Comparison of ENCODE assay signal across 12 cellular contexts in genomic region chr9:6272229-6272597, GRCh38. TPM values are rescaled to one million over a fixed set of nuclear protein-coding genes. Genes with fewer than 3 reads are reported as not detected.
A peak's percentile ranks its signal among the peaks of the same experiment; 100 is the strongest.
DNase-seq lines count a peak whose midpoint lies in the region; ATAC-seq and TF ChIP-seq lines count a peak whose summit lies in the region.
"Had no signal": no experiment of that assay in that cellular context is flagged by ENCODE, and none has a peak within 500 bp of the region (broad histone marks: within the 10 kb centered on the region; RNA-seq: fewer than 3 reads in every experiment).

No MANE protein-coding gene starts in this region.

- peak overlapping the region; percentile 4 for H3K4me2 ChIP-seq in mammary epithelial cell (ENCODE audit: insufficient read depth, low read depth, low read length)

- BruUV-seq in mammary epithelial cell (replicated peaks; lab: Mats Ljungman, UMichigan): no TSS peak

- in situ Hi-C loops in mammary epithelial cell (cut with MboI; ENCODE audit: low sequenced_read_pairs in 2 of 2): no loop called here

- no peak overlapping the region for H3K4me3 ChIP-seq in mammary epithelial cell (replicated peaks in 1 of 3; ENCODE audit: insufficient read depth in 1 of 3, low read depth in 2 of 3, low read length in 3 of 3)
- H3K4me3 ChIP-seq in skeletal muscle cell (ENCODE audit: low read depth, low read length): no peak overlapping the region

- H3K9me3 ChIP-seq in mammary epithelial cell (replicated peaks; ENCODE audit: insufficient read depth, low read length): no peaks in the 10 kb centered on the region

- no peak overlapping the region for H3K9ac ChIP-seq in mammary epithelial cell (ENCODE audit: insufficient read depth, low read length)

- H4K20me1 ChIP-seq in mammary epithelial cell (ENCODE audit: insufficient read depth, low read length): no peaks in the 10 kb centered on the region

- H2AFZ ChIP-seq in mammary epithelial cell (ENCODE audit: low read depth, low read length): no peak overlapping the region

- TF ChIP-seq CTCF in mammary epithelial cell (conservative IDR thresholded peaks at IDR 0.05 in 1 of 2, IDR thresholded peaks at IDR 0.05 in 1 of 2; ENCODE audit: extremely low read depth in 1 of 2, insufficient read depth in 1 of 2, low read depth in 1 of 2, low read length in 2 of 2): no peak

- H3K27me3 ChIP-seq in mammary epithelial cell (ENCODE audit: insufficient read depth, low read length): no peaks in the 10 kb centered on the region

- intact Hi-C loops in mammary epithelial cell (cut with micrococcal nuclease): no loop called here

- no peaks in the 10 kb centered on the region for H3K79me2 ChIP-seq in mammary epithelial cell (ENCODE audit: insufficient read depth, low read length)

- peak overlapping the region; percentile 21 for H3K27ac ChIP-seq in mammary epithelial cell (ENCODE audit: insufficient read depth, low read depth, low read length)

- DNase-seq in ELR (ENCODE audit: low read depth) (peak; percentile 23), mammary epithelial cell (peak; percentile 87), hepatic stellate cell (ENCODE audit: low spot score) (peak; percentile 50), skeletal muscle cell (ENCODE audit: low read depth) (peak; percentile 83), NCI-H187 treated with DMSO at 0.1 percent for 48 hours (lab: John Stamatoyannopoulos, UW) (no peak), T-helper 2 cell (no peak)
- no peak for DNase-seq in stimulated activated CD4-positive, alpha-beta T cell treated with anti-CD3 and anti-CD28 coated beads, Interleukin-4, amount 100 ng/mL, for 4 hours
- DNase-seq: caudate nucleus, NCI-H524 treated with DMSO at 0.1 percent for 48 hours, T-helper 17 cell had no signal

- H3K36me3 ChIP-seq in mammary epithelial cell (ENCODE audit: insufficient read depth, low read length): no peaks in the 10 kb centered on the region

- H3K4me1 ChIP-seq in mammary epithelial cell (ENCODE audit: insufficient read depth, low read length): peaks cover 15% of the 10 kb centered on the region

- CTCF ChIA-PET in mammary epithelial cell (lab: Charles Lee; ENCODE audit: low non-redundant PET): interaction anchor here (0.5 kb wide), 1 partner anchor 34 kb away, joined by 4 read pairs; no protein-coding TSS in a partner anchor

- ATAC-seq in HG02938 (IDR thresholded peaks at IDR 0.05; ENCODE audit: unreplicated experiment): no peak
- ATAC-seq: T-helper 17 cell had no signal

- dilution Hi-C loops in mammary epithelial cell (cut with HindIII; ENCODE audit: low sequenced_read_pairs): no loop called here

RNA-seq across cellular contexts. Expression of gene TPD52L3, which starts 56.0 kb away (rescaled TPM):
- not detected for total RNA-seq in mammary epithelial cell
- polyA plus RNA-seq in mammary epithelial cell: not detected
- not detected for polyA minus RNA-seq in mammary epithelial cell
- total RNA-seq: osteocyte, T-helper 17 cell had no signal

RNA-seq across cellular contexts. Expression of gene IL33, which starts 56.6 kb away (rescaled TPM):
- total RNA-seq in mammary epithelial cell: under 1 TPM; 0.50 to 0.94 TPM
- polyA plus RNA-seq in mammary epithelial cell: 2.0 TPM
- not detected for polyA minus RNA-seq in mammary epithelial cell
- total RNA-seq: osteocyte, T-helper 17 cell had no signal

Comparison
In these comparisons a context has a peak if more than half of its experiments do, and no peak if none do; other contexts are left out.
1. DNase-seq: peak in ELR (single experiment), mammary epithelial cell (single experiment), hepatic stellate cell (single experiment) and skeletal muscle cell (single experiment); none in stimulated activated CD4-positive, alpha-beta T cell treated with anti-CD3 and anti-CD28 coated beads, Interleukin-4, amount 100 ng/mL, for 4 hours (0 of 2), NCI-H187 treated with DMSO at 0.1 percent for 48 hours (single experiment) and T-helper 2 cell (0 of 5).